20 cellular contexts compared by ENCODE assay signal in the genomic region with DNA sequence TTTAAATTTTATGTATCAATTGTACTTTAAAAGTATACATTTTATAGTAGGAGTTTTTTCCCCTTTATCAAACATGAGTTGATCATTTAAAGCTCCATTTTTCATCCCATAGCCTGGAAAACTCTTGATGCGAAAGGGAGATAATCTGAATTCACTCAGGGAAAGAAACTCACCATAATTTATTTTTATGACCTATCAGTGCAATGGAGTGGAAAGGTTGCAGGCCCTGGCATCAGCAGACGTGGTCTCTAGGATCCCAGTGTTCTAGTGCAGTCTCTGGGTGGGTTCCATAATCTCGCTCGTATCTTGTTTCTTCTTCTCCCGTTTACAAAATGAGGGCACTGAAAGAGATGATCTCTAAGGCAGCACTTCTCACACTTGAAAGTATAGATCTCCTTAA.
"Had no signal": no experiment of that assay in that cellular context is flagged by ENCODE, and none has a peak within 500 bp of the region (broad histone marks: within the 10 kb centered on the region; RNA-seq: fewer than 3 reads in every experiment).

No MANE protein-coding gene starts in this region.

- H3K4me1 Mint-ChIP-seq: memory B cell had no signal

- H3K27ac Mint-ChIP-seq: memory B cell; stimulated activated effector memory CD8-positive, alpha-beta T cell treated with anti-CD3 and anti-CD28 coated beads, Interleukin-12 subunit alpha, Interleukin-12 subunit beta, amount 100 ng/mL, for 72 hours had no signal

- ATAC-seq: esophagus mucosa; gastrocnemius medialis; heart right ventricle; psoas muscle; right lobe of liver; stimulated activated effector memory CD8-positive, alpha-beta T cell treated with anti-CD3 and anti-CD28 coated beads, Interleukin-12 subunit alpha, Interleukin-12 subunit beta, amount 100 ng/mL, for 72 hours; stimulated activated naive CD8-positive, alpha-beta T cell treated with anti-CD3 and anti-CD28 coated beads, Interleukin-15, Interleukin-2, amounts not matched to agents 100 U/mL and 50 U/mL, for 24 hours had no signal

- H3K4me3 ChIP-seq: gastrocnemius medialis, heart right ventricle, left ventricle myocardium inferior, lower lobe of right lung, psoas muscle, right lobe of liver, tibial nerve, upper lobe of right lung had no signal

- H3K36me3 ChIP-seq: gastrocnemius medialis, heart right ventricle, left ventricle myocardium inferior, lower lobe of right lung, neutrophil, right lobe of liver, tibial nerve, upper lobe of right lung had no signal

- H3K27me3 ChIP-seq: gastrocnemius medialis, neutrophil, right lobe of liver, tibial nerve, upper lobe of right lung had no signal

- H3K9me3 ChIP-seq: gastrocnemius medialis, lower lobe of right lung, neutrophil, psoas muscle, right lobe of liver had no signal

- DNase-seq: effector memory CD4-positive, alpha-beta T cell; gastrocnemius medialis; heart right ventricle; islet precursor cell; left ventricle myocardium inferior; lower lobe of right lung; naive B cell; psoas muscle; retina; right lobe of liver; stimulated activated CD4-positive, alpha-beta T cell treated with anti-CD3 and anti-CD28 coated beads, Interleukin-4, amount 100 ng/mL, for 1 hour; stimulated activated CD8-positive, alpha-beta memory T cell treated with anti-CD3 and anti-CD28 coated beads, Interleukin-4, amount 100 ng/mL, for 48 hours; stimulated activated naive CD8-positive, alpha-beta T cell treated with anti-CD3 and anti-CD28 coated beads, Interleukin-15, Interleukin-2, amounts not matched to agents 100 U/mL and 50 U/mL, for 24 hours; upper lobe of right lung had no signal

- FAIRE-seq: endometrium had no signal

- H3K36me3 Mint-ChIP-seq: memory B cell; naive B cell; stimulated activated effector memory CD8-positive, alpha-beta T cell treated with anti-CD3 and anti-CD28 coated beads, Interleukin-12 subunit alpha, Interleukin-12 subunit beta, amount 100 ng/mL, for 72 hours had no signal

- H3K4me1 ChIP-seq: gastrocnemius medialis, left ventricle myocardium inferior, psoas muscle, right lobe of liver had no signal

- H3K27ac ChIP-seq: gastrocnemius medialis, heart right ventricle, left ventricle myocardium inferior, lower lobe of right lung, neutrophil, psoas muscle, right lobe of liver, tibial nerve, upper lobe of right lung had no signal

- H3K4me3 Mint-ChIP-seq: memory B cell; naive B cell; stimulated activated effector memory CD8-positive, alpha-beta T cell treated with anti-CD3 and anti-CD28 coated beads, Interleukin-12 subunit alpha, Interleukin-12 subunit beta, amount 100 ng/mL, for 72 hours had no signal
